In the genomic region with DNA sequence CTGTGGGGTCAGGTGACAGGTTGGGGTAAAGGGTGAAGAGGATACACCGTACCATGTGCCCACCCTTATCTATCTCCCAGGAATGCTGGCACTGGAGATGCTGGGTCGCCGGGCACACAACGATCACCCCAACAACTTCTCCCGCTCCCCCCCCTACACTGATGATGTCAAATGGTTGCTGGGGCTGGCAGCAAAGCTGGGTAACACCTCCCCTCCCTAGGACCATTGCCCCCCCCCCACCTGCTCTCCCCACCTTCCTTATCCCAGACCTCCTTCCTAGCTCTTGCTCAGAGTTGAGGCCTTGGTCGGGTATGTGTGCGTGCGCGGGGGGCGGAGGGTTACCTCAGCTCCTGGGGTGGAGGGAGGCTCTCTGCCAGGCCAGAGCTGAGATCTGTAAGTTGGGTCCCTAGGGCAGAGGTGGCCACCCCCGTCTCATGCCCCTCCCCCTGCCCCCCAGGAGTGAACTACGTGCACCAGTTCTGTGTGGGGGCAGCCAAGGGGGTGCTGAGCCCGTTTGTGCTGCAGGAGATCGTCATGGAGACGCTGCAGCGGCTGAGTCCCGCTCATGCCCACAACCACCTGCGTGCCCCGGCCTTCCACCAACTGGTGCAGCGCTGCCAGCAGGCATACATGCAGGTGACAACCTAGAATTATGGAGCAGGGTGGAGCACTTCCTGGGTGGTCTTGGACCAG, we compare ENCODE assay signal across 27 cellular contexts. TPM values are rescaled to one million over a fixed set of nuclear protein-coding genes. Genes with fewer than 3 reads are reported as not detected.
DNase-seq lines count a peak whose midpoint lies in the region; ATAC-seq and TF ChIP-seq lines count a peak whose summit lies in the region.
"Had no signal": no experiment of that assay in that cellular context is flagged by ENCODE, and none has a peak within 500 bp of the region (broad histone marks: within the 10 kb centered on the region; RNA-seq: fewer than 3 reads in every experiment).

No MANE protein-coding gene starts in this region.

- H3K27me3 Mint-ChIP-seq in activated T-cell treated with anti-CD3 and anti-CD28 coated beads, Interleukin-2, amount 50 U/mL, for 24 hours: no peaks in the 10 kb centered on the region
- H3K27me3 Mint-ChIP-seq in activated T-cell treated with anti-CD3 and anti-CD28 coated beads, Interleukin-2, amount 50 U/mL, for 4 hours (ENCODE audit: low read depth): no peaks in the 10 kb centered on the region
- H3K27me3 Mint-ChIP-seq in activated B cell treated with CpG ODN at 0.5 μM for 24 hours (no peaks in the 10 kb centered on the region), Caco-2 (ENCODE audit: insufficient read depth, unreplicated experiment) (no peaks in the 10 kb centered on the region)
- no peaks in the 10 kb centered on the region for H3K27me3 Mint-ChIP-seq in stimulated activated naive B cell treated with anti-CD40 and anti-IgM and Interleukin-4, amounts not matched to agents 10 μg/mL and 1 μg/mL and 100 μg/mL, for 72 hours
- H3K27me3 Mint-ChIP-seq: activated CD4-positive, alpha-beta memory T cell treated with anti-CD3 and anti-CD28 coated beads, Interleukin-2, amount 10 ng/mL, durations not matched to agents 7 days and 5 days; activated naive CD4-positive, alpha-beta T cell treated with anti-CD3 and anti-CD28 coated beads, Interleukin-2, amount 50 U/mL, for 24 hours had no signal

- no peak for DNase-seq in activated T-cell treated with anti-CD3 and anti-CD28 coated beads, Interleukin-2, amount 50 U/mL, for 24 hours
- DNase-seq in activated T-cell treated with anti-CD3 and anti-CD28 coated beads, Interleukin-2, amount 50 U/mL, for 4 hours: no peak
- no peak for DNase-seq in activated B cell treated with CpG ODN at 0.5 μM for 24 hours
- DNase-seq in left lobe of liver (ENCODE audit: low spot score): no peak
- DNase-seq in stimulated activated naive B cell treated with anti-CD40 and anti-IgM and Interleukin-4, amounts not matched to agents 10 μg/mL and 1 μg/mL and 100 μg/mL, for 72 hours: no peak
- DNase-seq in Caco-2: no peak
- no peak for DNase-seq in activated naive CD4-positive, alpha-beta T cell (lab: John Stamatoyannopoulos, UW)
- DNase-seq: activated CD4-positive, alpha-beta memory T cell treated with anti-CD3 and anti-CD28 coated beads, Interleukin-2, amount 10 ng/mL, durations not matched to agents 7 days and 5 days; amniotic stem cell; DMS79 treated with DMSO at 0.1 percent for 48 hours; effector memory CD4-positive, alpha-beta T cell; erythroblast; GF-D8; GM23248; MM.1S; NCI-H1417; NCI-H2029 treated with DMSO at 0.1 percent for 48 hours; NCI-H524 treated with DMSO at 0.1 percent for 48 hours; NK-92 treated with Interleukin-12 subunit alpha and Interleukin-12 subunit beta, amount 100 ng/mL, for 24 hours; stimulated activated naive CD4-positive, alpha-beta T cell treated with Interleukin-2 at 50 U/mL for 16 hours had no signal

- POLR2A ChIA-PET in activated B cell treated with CpG ODN at 0.5 μM for 24 hours (lab: Charles Lee) (interaction anchor here (0.6 to 2.2 kb wide), 5 partner anchors 8 to 1023 kb away, joined by 3 to 8 read pairs (median 4); a partner anchor contains a TSS), Caco-2 (lab: Charles Lee) (no interaction called here)

- H3K27me3 ChIP-seq in Caco-2 (replicated peaks; ENCODE audit: control insufficient read depth, insufficient read depth, low read length): no peaks in the 10 kb centered on the region
- H3K27me3 ChIP-seq: breast epithelium had no signal

- H3K9me3 Mint-ChIP-seq in activated T-cell treated with anti-CD3 and anti-CD28 coated beads, Interleukin-2, amount 50 U/mL, for 24 hours: no peaks in the 10 kb centered on the region
- no peaks in the 10 kb centered on the region for H3K9me3 Mint-ChIP-seq in activated T-cell treated with anti-CD3 and anti-CD28 coated beads, Interleukin-2, amount 50 U/mL, for 4 hours
- H3K9me3 Mint-ChIP-seq in activated B cell treated with CpG ODN at 0.5 μM for 24 hours: no peaks in the 10 kb centered on the region
- H3K9me3 Mint-ChIP-seq in stimulated activated naive B cell treated with anti-CD40 and anti-IgM and Interleukin-4, amounts not matched to agents 10 μg/mL and 1 μg/mL and 100 μg/mL, for 72 hours: no peaks in the 10 kb centered on the region
- H3K9me3 Mint-ChIP-seq in Caco-2 (ENCODE audit: unreplicated experiment): no peaks in the 10 kb centered on the region
- H3K9me3 Mint-ChIP-seq: activated CD4-positive, alpha-beta memory T cell treated with anti-CD3 and anti-CD28 coated beads, Interleukin-2, amount 10 ng/mL, durations not matched to agents 7 days and 5 days; activated naive CD4-positive, alpha-beta T cell treated with anti-CD3 and anti-CD28 coated beads, Interleukin-2, amount 50 U/mL, for 24 hours; activated T-helper 2 cell treated with anti-CD3 and anti-CD28 coated beads, Interferon-gamma antibody, Interleukin-2, Interleukin-4, amounts not matched to agents 10 μg/mL and 5 μg/mL and 100 μg/mL, durations not matched to agents 14 hours and 24 hours and 36 hours had no signal

- H3K4me3 ChIP-seq in Caco-2 (ENCODE audit: low read depth, low read length): no peak overlapping the region
- H3K4me3 ChIP-seq: breast epithelium, coronary artery, GM23248, skin epidermis had no signal

- peaks cover 98% of the 10 kb centered on the region for H3K36me3 Mint-ChIP-seq in activated T-cell treated with anti-CD3 and anti-CD28 coated beads, Interleukin-2, amount 50 U/mL, for 24 hours (ENCODE audit: low read depth)
- peaks cover 33% of the 10 kb centered on the region for H3K36me3 Mint-ChIP-seq in activated T-cell treated with anti-CD3 and anti-CD28 coated beads, Interleukin-2, amount 50 U/mL, for 4 hours (ENCODE audit: insufficient read depth)
- peaks cover 85% of the 10 kb centered on the region for H3K36me3 Mint-ChIP-seq in activated B cell treated with CpG ODN at 0.5 μM for 24 hours (ENCODE audit: low read depth)
- peaks cover 45 to 68% of the 10 kb centered on the region in 2 donors for H3K36me3 Mint-ChIP-seq in stimulated activated naive B cell treated with anti-CD40 and anti-IgM and Interleukin-4, amounts not matched to agents 10 μg/mL and 1 μg/mL and 100 μg/mL, for 72 hours
- peaks cover 77% of the 10 kb centered on the region for H3K36me3 Mint-ChIP-seq in Caco-2 (ENCODE audit: insufficient read depth, unreplicated experiment)

- CTCF ChIA-PET in activated B cell treated with CpG ODN at 0.5 μM for 24 hours (lab: Charles Lee) (no interaction called here), Caco-2 (lab: Charles Lee) (interaction anchor here (0.6 to 1.3 kb wide), 2 partner anchors 9 to 14 kb away, joined by 4 read pairs; no protein-coding TSS in a partner anchor)

- TF ChIP-seq CTCF in activated B cell treated with CpG ODN at 0.5 μM for 24 hours (IDR thresholded peaks at IDR 0.05) (no peak), Caco-2 (IDR thresholded peaks at IDR 0.05; ENCODE audit: insufficient read depth in 1 of 2, low read depth in 1 of 2, low read length in 1 of 2, severe bottlenecking in 1 of 2, unreplicated experiment in 1 of 2) (no peak)

- H3K4me3 Mint-ChIP-seq in activated T-cell treated with anti-CD3 and anti-CD28 coated beads, Interleukin-2, amount 50 U/mL, for 24 hours: no peak overlapping the region
- no peak overlapping the region for H3K4me3 Mint-ChIP-seq in activated T-cell treated with anti-CD3 and anti-CD28 coated beads, Interleukin-2, amount 50 U/mL, for 4 hours
- no peak overlapping the region for H3K4me3 Mint-ChIP-seq in activated B cell treated with CpG ODN at 0.5 μM for 24 hours
- no peak overlapping the region for H3K4me3 Mint-ChIP-seq in stimulated activated naive B cell treated with anti-CD40 and anti-IgM and Interleukin-4, amounts not matched to agents 10 μg/mL and 1 μg/mL and 100 μg/mL, for 72 hours
- H3K4me3 Mint-ChIP-seq in Caco-2 (ENCODE audit: unreplicated experiment): no peak overlapping the region
- H3K4me3 Mint-ChIP-seq: activated CD4-positive, alpha-beta memory T cell treated with anti-CD3 and anti-CD28 coated beads, Interleukin-2, amount 10 ng/mL, durations not matched to agents 7 days and 5 days; activated naive CD4-positive, alpha-beta T cell treated with anti-CD3 and anti-CD28 coated beads, Interleukin-2, amount 50 U/mL, for 24 hours; CD14-positive monocyte had no signal

- BruUV-seq in Caco-2 (replicated peaks; lab: Mats Ljungman, UMichigan): no TSS peak

- intact Hi-C loops in activated B cell treated with CpG ODN at 0.5 μM for 24 hours (cut with micrococcal nuclease): no loop called here
- intact Hi-C loops in Caco-2 (cut with micrococcal nuclease; ENCODE audit: unreplicated experiment): no loop called here

- peaks cover 2% of the 10 kb centered on the region for H3K36me3 ChIP-seq in Caco-2 (ENCODE audit: control insufficient read depth, insufficient read depth, low read length)

- H3K4me1 Mint-ChIP-seq in activated T-cell treated with anti-CD3 and anti-CD28 coated beads, Interleukin-2, amount 50 U/mL, for 24 hours (ENCODE audit: low read depth): peaks cover 13% of the 10 kb centered on the region
- H3K4me1 Mint-ChIP-seq in activated T-cell treated with anti-CD3 and anti-CD28 coated beads, Interleukin-2, amount 50 U/mL, for 4 hours (ENCODE audit: low read depth): peaks cover 9% of the 10 kb centered on the region
- H3K4me1 Mint-ChIP-seq in activated B cell treated with CpG ODN at 0.5 μM for 24 hours (peaks cover 11% of the 10 kb centered on the region), Caco-2 (ENCODE audit: low read depth, unreplicated experiment) (no peaks in the 10 kb centered on the region)
- H3K4me1 Mint-ChIP-seq in stimulated activated naive B cell treated with anti-CD40 and anti-IgM and Interleukin-4, amounts not matched to agents 10 μg/mL and 1 μg/mL and 100 μg/mL, for 72 hours: peaks cover 19% of the 10 kb centered on the region in 2 donors

- no peak for ATAC-seq in activated T-cell treated with anti-CD3 and anti-CD28 coated beads, Interleukin-2, amount 50 U/mL, for 4 hours
- ATAC-seq in activated B cell treated with CpG ODN at 0.5 μM for 24 hours (ENCODE audit: low read depth): no peak
- peak; percentile 3 for ATAC-seq in left lobe of liver
- no peak for ATAC-seq in stimulated activated naive B cell treated with anti-CD40 and anti-IgM and Interleukin-4, amounts not matched to agents 10 μg/mL and 1 μg/mL and 100 μg/mL, for 72 hours (replicated peaks)
- ATAC-seq in GM19467 (IDR thresholded peaks at IDR 0.05; ENCODE audit: unreplicated experiment): no peak

- H3K27ac Mint-ChIP-seq in activated T-cell treated with anti-CD3 and anti-CD28 coated beads, Interleukin-2, amount 50 U/mL, for 24 hours: peak overlapping the region; percentile 73
- H3K27ac Mint-ChIP-seq in activated B cell treated with CpG ODN at 0.5 μM for 24 hours (peak overlapping the region; percentile 18), Caco-2 (ENCODE audit: unreplicated experiment) (no peak overlapping the region)
- H3K27ac Mint-ChIP-seq in stimulated activated naive B cell treated with anti-CD40 and anti-IgM and Interleukin-4, amounts not matched to agents 10 μg/mL and 1 μg/mL and 100 μg/mL, for 72 hours: peak overlapping the region; percentile 51
- H3K27ac Mint-ChIP-seq: activated CD4-positive, alpha-beta memory T cell treated with anti-CD3 and anti-CD28 coated beads, Interleukin-2, amount 10 ng/mL, durations not matched to agents 7 days and 5 days; activated naive CD4-positive, alpha-beta T cell treated with anti-CD3 and anti-CD28 coated beads, Interleukin-2, amount 50 U/mL, for 24 hours; activated T-helper 2 cell treated with anti-CD3 and anti-CD28 coated beads, Interferon-gamma antibody, Interleukin-2, Interleukin-4, amounts not matched to agents 10 μg/mL and 5 μg/mL and 100 μg/mL, durations not matched to agents 14 hours and 24 hours and 36 hours had no signal

- H3K4me1 ChIP-seq in Caco-2: no peaks in the 10 kb centered on the region
- H3K4me1 ChIP-seq: breast epithelium had no signal

- H3K9me3 ChIP-seq in Caco-2: no peaks in the 10 kb centered on the region
- H3K9me3 ChIP-seq: breast epithelium had no signal

RNA-seq across cellular contexts. Expression of a gene that starts 10.7 kb away (rescaled TPM):
- total RNA-seq in activated T-cell treated with anti-CD3 and anti-CD28 coated beads, Interleukin-2, amount 50 U/mL, for 4 hours: 10 to 100 TPM; 51.1 to 67.1 (median 58.7) TPM
- total RNA-seq in activated B cell treated with CpG ODN at 0.5 μM for 24 hours: 59.4 and 61.7 TPM in 2 replicates
- total RNA-seq in left lobe of liver: 11.5 TPM
- total RNA-seq in Caco-2 (2022): 16.8 and 18.6 TPM in 2 replicates

RNA-seq across cellular contexts. Expression of a gene that starts 15.3 kb away (rescaled TPM):
- total RNA-seq in activated T-cell treated with anti-CD3 and anti-CD28 coated beads, Interleukin-2, amount 50 U/mL, for 4 hours: 10 to 100 TPM; 31.3 to 41.2 (median 40.5) TPM
- total RNA-seq in activated B cell treated with CpG ODN at 0.5 μM for 24 hours (67.5 and 93.0 TPM in 2 replicates), left lobe of liver (101 TPM), Caco-2 (2022) (93.2 and 103 TPM in 2 replicates)

RNA-seq across cellular contexts. Expression of a gene that starts 18.9 kb away (rescaled TPM):
- 10 to 100 TPM; 34.7 to 35.9 (median 35.9) TPM for total RNA-seq in activated T-cell treated with anti-CD3 and anti-CD28 coated beads, Interleukin-2, amount 50 U/mL, for 4 hours
- 19.3 and 24.2 TPM in 2 replicates for total RNA-seq in activated B cell treated with CpG ODN at 0.5 μM for 24 hours
- 14.1 TPM for total RNA-seq in left lobe of liver
- total RNA-seq in Caco-2 (2022): 42.0 and 44.1 TPM in 2 replicates

RNA-seq across cellular contexts. Expression of a gene that starts 56.5 kb away (rescaled TPM):
- total RNA-seq in activated T-cell treated with anti-CD3 and anti-CD28 coated beads, Interleukin-2, amount 50 U/mL, for 4 hours: 100 to 1,000 TPM; 101 to 109 (median 107) TPM
- 78.5 and 89.8 TPM in 2 replicates for total RNA-seq in activated B cell treated with CpG ODN at 0.5 μM for 24 hours
- 38.5 TPM for total RNA-seq in left lobe of liver
- 91.0 and 91.2 TPM in 2 replicates for total RNA-seq in Caco-2 (2022)
